ENCODE assay signal across 1 cellular context in the genomic region with DNA sequence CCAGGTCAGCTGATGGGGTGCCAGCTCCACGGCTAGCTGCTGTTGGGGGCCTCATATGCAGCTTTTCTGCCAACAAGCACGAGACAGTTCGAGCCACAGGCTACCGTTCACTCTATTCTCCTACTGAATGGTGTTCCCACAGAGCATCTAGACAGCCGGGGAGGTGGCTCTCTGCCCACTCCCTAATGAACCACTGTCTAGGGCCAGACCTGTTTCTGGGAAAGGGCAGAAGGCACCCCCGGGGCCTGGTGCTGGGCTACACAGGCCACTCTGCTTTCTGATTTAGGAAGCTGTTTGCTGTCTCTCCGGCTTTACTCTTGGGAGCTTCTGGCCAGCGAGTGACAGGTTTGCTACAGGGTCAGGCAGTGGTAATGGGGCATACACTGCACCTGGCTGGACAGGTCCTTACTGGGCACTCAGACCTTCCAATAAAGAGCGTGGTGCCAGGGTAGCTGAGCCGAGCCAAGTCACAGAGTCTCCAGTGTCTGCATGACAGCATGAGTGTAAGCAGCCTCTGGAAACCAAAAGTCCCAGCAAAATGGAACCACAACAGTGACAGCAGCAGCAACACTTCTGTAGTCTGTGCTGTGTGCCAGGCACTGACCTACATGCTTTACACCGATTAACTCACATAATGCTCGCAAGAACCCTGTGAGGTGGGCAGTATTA.
TF ChIP-seq lines count a peak whose summit lies in the region.

No MANE protein-coding gene starts in this region.

TF ChIP-seq in IMR-90, 13 proteins besides CTCF, POLR2A, EP300 and RAD21:
- no peak for TF ChIP-seq SMC3 (IDR thresholded peaks at IDR 0.05; ENCODE audit: low read depth, low read length)
- no peak for TF ChIP-seq MXI1 (IDR thresholded peaks at IDR 0.05; ENCODE audit: borderline replicate concordance, low read depth, low read length)
- no peak for TF ChIP-seq MAZ (IDR thresholded peaks at IDR 0.05; ENCODE audit: borderline replicate concordance, low read depth, low read length)
- TF ChIP-seq MAFK (IDR thresholded peaks at IDR 0.05; ENCODE audit: low read depth, low read length): no peak
- TF ChIP-seq BHLHE40 (IDR thresholded peaks at IDR 0.05; ENCODE audit: low read depth, low read length): no peak
- no peak for TF ChIP-seq CHD1 (IDR thresholded peaks at IDR 0.05; ENCODE audit: low read depth, low read length)
- TF ChIP-seq, protein P1, sequence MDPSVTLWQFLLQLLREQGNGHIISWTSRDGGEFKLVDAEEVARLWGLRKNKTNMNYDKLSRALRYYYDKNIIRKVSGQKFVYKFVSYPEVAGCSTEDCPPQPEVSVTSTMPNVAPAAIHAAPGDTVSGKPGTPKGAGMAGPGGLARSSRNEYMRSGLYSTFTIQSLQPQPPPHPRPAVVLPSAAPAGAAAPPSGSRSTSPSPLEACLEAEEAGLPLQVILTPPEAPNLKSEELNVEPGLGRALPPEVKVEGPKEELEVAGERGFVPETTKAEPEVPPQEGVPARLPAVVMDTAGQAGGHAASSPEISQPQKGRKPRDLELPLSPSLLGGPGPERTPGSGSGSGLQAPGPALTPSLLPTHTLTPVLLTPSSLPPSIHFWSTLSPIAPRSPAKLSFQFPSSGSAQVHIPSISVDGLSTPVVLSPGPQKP (IDR thresholded peaks at IDR 0.05; ENCODE audit: borderline replicate concordance, low read depth, low read length): no peak
- no peak for TF ChIP-seq FOS (IDR thresholded peaks at IDR 0.05; ENCODE audit: low read depth, low read length)
